In the genomic region with DNA sequence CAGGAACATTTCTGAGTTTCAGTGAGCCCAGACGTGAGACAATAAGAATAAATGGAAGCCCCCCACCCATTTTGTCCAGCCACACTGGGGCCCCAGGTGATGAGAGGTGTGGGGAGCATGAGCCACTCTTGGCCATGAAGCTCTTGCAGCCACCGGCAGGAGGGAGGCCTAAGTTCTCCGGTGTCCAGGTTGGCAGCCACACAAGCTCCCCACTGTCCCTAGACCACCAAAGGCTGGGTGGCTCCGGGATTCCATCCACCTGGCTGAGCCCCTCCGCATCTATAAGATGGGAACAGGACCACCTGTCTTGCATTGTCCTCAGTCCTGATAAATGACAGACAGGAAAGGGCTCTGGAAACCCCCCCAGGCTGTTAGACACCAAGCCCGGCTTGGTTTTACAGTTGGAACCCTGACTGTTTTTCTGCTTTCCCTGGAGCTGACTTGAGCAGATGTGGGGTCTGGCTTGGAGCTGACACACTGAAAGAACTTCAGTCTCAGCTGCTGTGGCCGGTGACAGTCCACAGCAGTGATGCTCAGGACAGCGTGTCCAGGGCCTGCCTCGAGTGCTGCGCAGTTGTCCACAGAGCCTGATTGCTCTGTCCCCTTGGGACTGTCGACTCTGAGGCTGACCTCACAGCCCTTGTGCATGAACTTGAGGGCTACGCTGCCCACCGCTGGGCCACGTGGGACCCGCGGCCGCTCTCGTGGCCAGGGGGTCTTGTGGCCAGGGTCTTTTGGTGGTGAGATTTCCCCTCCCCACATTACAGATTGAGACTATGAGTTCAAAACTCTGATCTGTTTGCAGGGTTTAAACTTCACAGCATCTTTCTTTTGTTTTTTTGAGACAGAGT, we compare ENCODE assay signal across 1 cellular context.
TF ChIP-seq lines count a peak whose summit lies in the region.

No MANE protein-coding gene starts in this region.

TF ChIP-seq in K562, 482 proteins besides CTCF, POLR2A, EP300 and RAD21 (continued from another document):
- TF ChIP-seq, protein P1, sequence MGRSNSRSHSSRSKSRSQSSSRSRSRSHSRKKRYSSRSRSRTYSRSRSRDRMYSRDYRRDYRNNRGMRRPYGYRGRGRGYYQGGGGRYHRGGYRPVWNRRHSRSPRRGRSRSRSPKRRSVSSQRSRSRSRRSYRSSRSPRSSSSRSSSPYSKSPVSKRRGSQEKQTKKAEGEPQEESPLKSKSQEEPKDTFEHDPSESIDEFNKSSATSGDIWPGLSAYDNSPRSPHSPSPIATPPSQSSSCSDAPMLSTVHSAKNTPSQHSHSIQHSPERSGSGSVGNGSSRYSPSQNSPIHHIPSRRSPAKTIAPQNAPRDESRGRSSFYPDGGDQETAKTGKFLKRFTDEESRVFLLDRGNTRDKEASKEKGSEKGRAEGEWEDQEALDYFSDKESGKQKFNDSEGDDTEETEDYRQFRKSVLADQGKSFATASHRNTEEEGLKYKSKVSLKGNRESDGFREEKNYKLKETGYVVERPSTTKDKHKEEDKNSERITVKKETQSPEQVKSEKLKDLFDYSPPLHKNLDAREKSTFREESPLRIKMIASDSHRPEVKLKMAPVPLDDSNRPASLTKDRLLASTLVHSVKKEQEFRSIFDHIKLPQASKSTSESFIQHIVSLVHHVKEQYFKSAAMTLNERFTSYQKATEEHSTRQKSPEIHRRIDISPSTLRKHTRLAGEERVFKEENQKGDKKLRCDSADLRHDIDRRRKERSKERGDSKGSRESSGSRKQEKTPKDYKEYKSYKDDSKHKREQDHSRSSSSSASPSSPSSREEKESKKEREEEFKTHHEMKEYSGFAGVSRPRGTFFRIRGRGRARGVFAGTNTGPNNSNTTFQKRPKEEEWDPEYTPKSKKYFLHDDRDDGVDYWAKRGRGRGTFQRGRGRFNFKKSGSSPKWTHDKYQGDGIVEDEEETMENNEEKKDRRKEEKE (IDR thresholded peaks at IDR 0.05; ENCODE audit: borderline replicate concordance in 1 of 2, control insufficient read depth in 1 of 2, low read depth in 2 of 2, low read length in 1 of 2): no peak
- TF ChIP-seq HMGN3 (IDR thresholded peaks at IDR 0.05; ENCODE audit: borderline replicate concordance, extremely low read depth, insufficient read length, low read depth, low read length) (peak; percentile 26), PHF20 (IDR thresholded peaks at IDR 0.05; ENCODE audit: partially characterized antibody) (no peak), NR4A1 (CRISPR knock-in tag; IDR thresholded peaks at IDR 0.05) (no peak), NR4A1 (tag; IDR thresholded peaks at IDR 0.05) (no peak)
